ENCODE assay signal across 11 cellular contexts in the genomic region with DNA sequence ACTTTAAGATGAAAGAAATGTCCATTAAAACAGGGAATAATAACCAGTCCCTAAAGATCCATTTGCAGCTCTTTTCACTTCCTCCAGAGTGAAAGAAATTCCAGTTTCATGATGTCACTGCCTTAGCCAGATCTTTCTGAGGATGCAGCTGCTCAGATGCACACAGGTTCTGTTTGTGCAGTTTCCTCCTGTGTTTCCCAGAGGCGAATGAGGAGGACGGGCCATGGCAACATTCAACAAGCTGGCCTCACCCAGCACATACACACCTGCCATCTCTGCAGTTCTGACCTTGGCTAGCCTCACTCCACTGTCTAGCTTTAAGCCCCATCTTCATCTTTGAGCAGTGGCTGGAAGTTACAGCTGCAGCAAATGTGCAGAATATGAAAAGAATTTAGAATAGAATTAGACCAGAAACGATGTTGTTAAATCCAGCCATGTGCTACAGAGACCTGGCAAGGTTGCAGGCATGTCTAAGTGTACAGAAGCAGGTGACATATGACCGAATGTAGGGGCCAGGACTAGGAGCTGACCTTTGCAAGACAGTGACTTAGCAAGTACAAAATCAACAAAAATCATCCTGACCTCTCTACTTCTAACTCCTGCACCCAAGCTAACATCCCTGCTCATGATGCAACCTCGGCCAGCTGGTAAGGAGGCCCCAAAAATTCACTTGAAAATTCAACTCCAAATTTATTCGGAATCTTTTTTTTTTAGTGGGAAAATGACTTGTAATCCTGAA. TPM values are rescaled to one million over a fixed set of nuclear protein-coding genes. Genes with fewer than 3 reads are reported as not detected.
DNase-seq lines count a peak whose midpoint lies in the region; ATAC-seq, FAIRE-seq and TF ChIP-seq lines count a peak whose summit lies in the region.
"Had no signal": no experiment of that assay in that cellular context is flagged by ENCODE, and none has a peak within 500 bp of the region (broad histone marks: within the 10 kb centered on the region; RNA-seq: fewer than 3 reads in every experiment).

No MANE protein-coding gene starts in this region.

- peak; percentile 21 to 26 for TF ChIP-seq RAD21 in liver (IDR thresholded peaks at IDR 0.05)

- intact Hi-C loops in Right ventricle myocardium inferior (cut with DNase I) (no loop called here), cardiac septum (cut with DNase I) (loop anchor here (5.0 to 10.0 kb wide), 2 partner anchors 57 to 599 kb away; no protein-coding TSS in a partner anchor), spleen (cut with DNase I; ENCODE audit: low total_unique reads) (loop anchor here (10.0 kb wide), 1 partner anchor 139 kb away; no protein-coding TSS in a partner anchor)

- TF ChIP-seq CTCF in bronchial epithelial cell (IDR thresholded peaks at IDR 0.05; ENCODE audit: insufficient read depth, low read length, severe bottlenecking) (no peak), liver (IDR thresholded peaks at IDR 0.05; ENCODE audit: low read depth, low read length, missing input control) (no peak), spleen (IDR thresholded peaks at IDR 0.05 in 8 of 11, conservative IDR thresholded peaks at IDR 0.05 in 3 of 11) (no peak)

- no peak overlapping the region for H3K4me3 ChIP-seq in bronchial epithelial cell (ENCODE audit: low read depth, low read length)
- H3K4me3 ChIP-seq in liver (ENCODE audit: low read depth in 1 of 3, low read length in 3 of 3) = no peak overlapping the region
- H3K4me3 ChIP-seq in spleen = no peak overlapping the region
- H3K4me3 ChIP-seq: BLaER1 had no signal

- WGBS in liver = 42% methylated on average over 6 of the region's 6 CpGs
- WGBS in spleen, 5 donors = 60 to 74% (median 71%) methylated on average over 6 of the region's 6 CpGs

- no peaks in the 10 kb centered on the region for H3K9me3 ChIP-seq in liver (ENCODE audit: control insufficient read depth in 4 of 4, low read length in 3 of 4)
- H3K9me3 ChIP-seq in spleen = no peaks in the 10 kb centered on the region
- H3K9me3 ChIP-seq: BLaER1 had no signal

- no peak for FAIRE-seq in bronchial epithelial cell (lab: Jason Lieb, UNC)

- no peaks in the 10 kb centered on the region for H3K27me3 ChIP-seq in bronchial epithelial cell (ENCODE audit: control insufficient read depth, insufficient read depth, low read length)
- no peaks in the 10 kb centered on the region for H3K27me3 ChIP-seq in liver (ENCODE audit: control insufficient read depth in 4 of 4, insufficient read depth in 4 of 4, low read length in 3 of 4)
- H3K27me3 ChIP-seq in spleen (replicated peaks in 1 of 7) = no peaks in the 10 kb centered on the region
- H3K27me3 ChIP-seq: BLaER1 had no signal

- no peaks in the 10 kb centered on the region for H3K36me3 ChIP-seq in bronchial epithelial cell (ENCODE audit: control insufficient read depth, insufficient read depth, low read length)
- H3K36me3 ChIP-seq in liver (ENCODE audit: control insufficient read depth in 4 of 4, insufficient read depth in 3 of 4, low read depth in 1 of 4, low read length in 3 of 4) = no peaks in the 10 kb centered on the region
- H3K36me3 ChIP-seq in spleen = no peaks in the 10 kb centered on the region
- H3K36me3 ChIP-seq: BLaER1 had no signal

- H3K27ac ChIP-seq in liver (ENCODE audit: low read depth in 1 of 2, low read length in 2 of 2) (peak overlapping the region; percentile 23 to 35), spleen (no peak overlapping the region)
- H3K27ac ChIP-seq: BLaER1 had no signal

- H3K4me1 ChIP-seq in liver (ENCODE audit: control insufficient read depth in 4 of 4, insufficient read depth in 4 of 4, low read length in 3 of 4) = peaks cover 13 to 44% (median 31%) of the 10 kb centered on the region in 4 donors
- H3K4me1 ChIP-seq in spleen = no peaks in the 10 kb centered on the region
- H3K4me1 ChIP-seq: BLaER1 had no signal

- no peak for TF ChIP-seq POLR2A in spleen (IDR thresholded peaks at IDR 0.05)

- DNase-seq in Right ventricle myocardium inferior (ENCODE audit: missing footprints) (no peak), cardiac septum (ENCODE audit: low spot score) (no peak), bronchial epithelial cell (ENCODE audit: low read depth) (peak; percentile 67), spleen (no peak), SKM-1 treated with dmso at 0.1 percent for 144 hours (lab: John Stamatoyannopoulos, UW; ENCODE audit: unreplicated experiment) (no peak)
- DNase-seq: amniotic stem cell, NCI-H187 had no signal

- ATAC-seq in Right ventricle myocardium inferior = peak; percentile 34
- no peak for ATAC-seq in GM21619 (IDR thresholded peaks at IDR 0.05; ENCODE audit: unreplicated experiment)
- ATAC-seq in GM21515 (IDR thresholded peaks at IDR 0.05; ENCODE audit: unreplicated experiment) = no peak

- H3K9ac ChIP-seq in liver (ENCODE audit: low read depth in 1 of 2, low read length in 2 of 2) = no peak overlapping the region
- H3K9ac ChIP-seq: BLaER1 had no signal

TF ChIP-seq in liver, 16 proteins besides CTCF, POLR2A, EP300 and RAD21:
- no peak for TF ChIP-seq FOXA2 (IDR thresholded peaks at IDR 0.05)
- TF ChIP-seq, protein P1, sequence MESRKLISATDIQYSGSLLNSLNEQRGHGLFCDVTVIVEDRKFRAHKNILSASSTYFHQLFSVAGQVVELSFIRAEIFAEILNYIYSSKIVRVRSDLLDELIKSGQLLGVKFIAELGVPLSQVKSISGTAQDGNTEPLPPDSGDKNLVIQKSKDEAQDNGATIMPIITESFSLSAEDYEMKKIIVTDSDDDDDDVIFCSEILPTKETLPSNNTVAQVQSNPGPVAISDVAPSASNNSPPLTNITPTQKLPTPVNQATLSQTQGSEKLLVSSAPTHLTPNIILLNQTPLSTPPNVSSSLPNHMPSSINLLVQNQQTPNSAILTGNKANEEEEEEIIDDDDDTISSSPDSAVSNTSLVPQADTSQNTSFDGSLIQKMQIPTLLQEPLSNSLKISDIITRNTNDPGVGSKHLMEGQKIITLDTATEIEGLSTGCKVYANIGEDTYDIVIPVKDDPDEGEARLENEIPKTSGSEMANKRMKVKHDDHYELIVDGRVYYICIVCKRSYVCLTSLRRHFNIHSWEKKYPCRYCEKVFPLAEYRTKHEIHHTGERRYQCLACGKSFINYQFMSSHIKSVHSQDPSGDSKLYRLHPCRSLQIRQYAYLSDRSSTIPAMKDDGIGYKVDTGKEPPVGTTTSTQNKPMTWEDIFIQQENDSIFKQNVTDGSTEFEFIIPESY (IDR thresholded peaks at IDR 0.05) = peak; percentile 55
- peak; percentile 21 for TF ChIP-seq NR2F2 (IDR thresholded peaks at IDR 0.05)
- TF ChIP-seq GABPA (IDR thresholded peaks at IDR 0.05 in 1 of 2, conservative IDR thresholded peaks at IDR 0.05 in 1 of 2) = no peak
- no peak for TF ChIP-seq FOXA1 (IDR thresholded peaks at IDR 0.05)
- TF ChIP-seq JUND (IDR thresholded peaks at IDR 0.05) = peak in 1 of 2 donors; percentile 58
- no peak for TF ChIP-seq EGR1 (IDR thresholded peaks at IDR 0.05; ENCODE audit: low read depth in 2 of 2)
- TF ChIP-seq SP1 (IDR thresholded peaks at IDR 0.05) = peak; percentile 57
- peak; percentile 58 to 88 for TF ChIP-seq RXRA (IDR thresholded peaks at IDR 0.05)
- TF ChIP-seq, protein P2, sequence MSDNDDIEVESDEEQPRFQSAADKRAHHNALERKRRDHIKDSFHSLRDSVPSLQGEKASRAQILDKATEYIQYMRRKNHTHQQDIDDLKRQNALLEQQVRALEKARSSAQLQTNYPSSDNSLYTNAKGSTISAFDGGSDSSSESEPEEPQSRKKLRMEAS (IDR thresholded peaks at IDR 0.05) = peak; percentile 38
- TF ChIP-seq TAF1 (conservative IDR thresholded peaks at IDR 0.05) = no peak
- TF ChIP-seq HNF4A (conservative IDR thresholded peaks at IDR 0.05) = peak; percentile 60 to 79
- TF ChIP-seq, protein P3, sequence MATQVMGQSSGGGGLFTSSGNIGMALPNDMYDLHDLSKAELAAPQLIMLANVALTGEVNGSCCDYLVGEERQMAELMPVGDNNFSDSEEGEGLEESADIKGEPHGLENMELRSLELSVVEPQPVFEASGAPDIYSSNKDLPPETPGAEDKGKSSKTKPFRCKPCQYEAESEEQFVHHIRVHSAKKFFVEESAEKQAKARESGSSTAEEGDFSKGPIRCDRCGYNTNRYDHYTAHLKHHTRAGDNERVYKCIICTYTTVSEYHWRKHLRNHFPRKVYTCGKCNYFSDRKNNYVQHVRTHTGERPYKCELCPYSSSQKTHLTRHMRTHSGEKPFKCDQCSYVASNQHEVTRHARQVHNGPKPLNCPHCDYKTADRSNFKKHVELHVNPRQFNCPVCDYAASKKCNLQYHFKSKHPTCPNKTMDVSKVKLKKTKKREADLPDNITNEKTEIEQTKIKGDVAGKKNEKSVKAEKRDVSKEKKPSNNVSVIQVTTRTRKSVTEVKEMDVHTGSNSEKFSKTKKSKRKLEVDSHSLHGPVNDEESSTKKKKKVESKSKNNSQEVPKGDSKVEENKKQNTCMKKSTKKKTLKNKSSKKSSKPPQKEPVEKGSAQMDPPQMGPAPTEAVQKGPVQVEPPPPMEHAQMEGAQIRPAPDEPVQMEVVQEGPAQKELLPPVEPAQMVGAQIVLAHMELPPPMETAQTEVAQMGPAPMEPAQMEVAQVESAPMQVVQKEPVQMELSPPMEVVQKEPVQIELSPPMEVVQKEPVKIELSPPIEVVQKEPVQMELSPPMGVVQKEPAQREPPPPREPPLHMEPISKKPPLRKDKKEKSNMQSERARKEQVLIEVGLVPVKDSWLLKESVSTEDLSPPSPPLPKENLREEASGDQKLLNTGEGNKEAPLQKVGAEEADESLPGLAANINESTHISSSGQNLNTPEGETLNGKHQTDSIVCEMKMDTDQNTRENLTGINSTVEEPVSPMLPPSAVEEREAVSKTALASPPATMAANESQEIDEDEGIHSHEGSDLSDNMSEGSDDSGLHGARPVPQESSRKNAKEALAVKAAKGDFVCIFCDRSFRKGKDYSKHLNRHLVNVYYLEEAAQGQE (IDR thresholded peaks at IDR 0.05) = no peak
- TF ChIP-seq, protein P4, sequence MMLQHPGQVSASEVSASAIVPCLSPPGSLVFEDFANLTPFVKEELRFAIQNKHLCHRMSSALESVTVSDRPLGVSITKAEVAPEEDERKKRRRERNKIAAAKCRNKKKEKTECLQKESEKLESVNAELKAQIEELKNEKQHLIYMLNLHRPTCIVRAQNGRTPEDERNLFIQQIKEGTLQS (IDR thresholded peaks at IDR 0.05) = peak; percentile 63
- no peak for TF ChIP-seq YY1 (IDR thresholded peaks at IDR 0.05)
- no peak for TF ChIP-seq HNF4G (IDR thresholded peaks at IDR 0.05)
TF ChIP-seq in liver: peak in this region for 8.

RNA-seq across cellular contexts. Expression of a gene that starts 35.0 kb away (rescaled TPM):
- total RNA-seq in Right ventricle myocardium inferior = 26.5 TPM
- total RNA-seq in cardiac septum = 18.2 TPM
- 6.0 and 10.3 TPM in 2 replicates for total RNA-seq in bronchial epithelial cell
- 10 to 100 TPM in 1 of 2 donors, 1 to 10 TPM in 1; 8.8 to 10.2 TPM for total RNA-seq in liver
- polyA plus RNA-seq in liver = 10 to 100 TPM; 11.9 to 12.3 TPM
- total RNA-seq in spleen = 10 to 100 TPM in 2 of 7 donors, 1 to 10 TPM in 5; 7.3 to 11.8 (median 8.4) TPM
- 10 to 100 TPM in 2 of 3 donors, 1 to 10 TPM in 1; 6.6 to 13.3 (median 11.7) TPM for polyA plus RNA-seq in spleen

Comparison
In these comparisons a context has a peak if more than half of its experiments do, and no peak if none do; other contexts are left out.
1. H3K27ac ChIP-seq: peak in liver (2 of 2); none in spleen (0 of 8).